In genomic region chr4:180664766-180665368, GRCh38 we compare ENCODE assay signal across 8 cellular contexts.
DNase-seq lines count a peak whose midpoint lies in the region; ATAC-seq and TF ChIP-seq lines count a peak whose summit lies in the region.

No MANE protein-coding gene starts in this region.

- TF ChIP-seq CTCF in fibroblast of lung (conservative IDR thresholded peaks at IDR 0.05 in 1 of 2, IDR thresholded peaks at IDR 0.05 in 1 of 2; ENCODE audit: low read depth in 1 of 2, low read length in 2 of 2) (peak; percentile 72 to 78), vagina (IDR thresholded peaks at IDR 0.05) (peak in 2 of 3 experiments; percentile 34 to 48)

- no peak overlapping the region for H4K91ac ChIP-seq in neuronal stem cell (ENCODE audit: low read depth, low read length, poor library complexity)

- no peak for TF ChIP-seq POLR2A in vagina (IDR thresholded peaks at IDR 0.05)

- H3K27ac ChIP-seq in fibroblast of lung (ENCODE audit: insufficient read depth, low read length) (no peak overlapping the region), neuronal stem cell (replicated peaks; ENCODE audit: low read length) (no peak overlapping the region), vagina (no peak overlapping the region)

- H2AK5ac ChIP-seq in neuronal stem cell (ENCODE audit: low read depth, low read length), result no peak overlapping the region

- ATAC-seq in GM21381 (IDR thresholded peaks at IDR 0.05; ENCODE audit: unreplicated experiment), result peak; percentile 75
- ATAC-seq in HG03575 (IDR thresholded peaks at IDR 0.05; ENCODE audit: extremely low read depth, insufficient number of reproducible peaks, low FRiP score, unreplicated experiment), result peak; percentile 76

- H3K4me3 ChIP-seq in fibroblast of lung (replicated peaks in 1 of 4; ENCODE audit: control extremely low read depth in 1 of 4, insufficient read depth in 1 of 4, low read depth in 3 of 4, low read length in 4 of 4), result peak overlapping the region in 1 of 4 experiments; percentile 10
- no peak overlapping the region for H3K4me3 ChIP-seq in neuronal stem cell (ENCODE audit: low read length in 2 of 2)
- H3K4me3 ChIP-seq in vagina, result no peak overlapping the region

- H3K36me3 ChIP-seq in fibroblast of lung (ENCODE audit: control insufficient read depth, insufficient read depth, low read length), result no peaks in the 10 kb centered on the region
- H3K36me3 ChIP-seq in neuronal stem cell (replicated peaks in 1 of 2; ENCODE audit: control insufficient read depth in 2 of 2, insufficient read depth in 2 of 2, low read length in 2 of 2), result no peaks in the 10 kb centered on the region
- H3K36me3 ChIP-seq in vagina, result no peaks in the 10 kb centered on the region

- H3K9ac ChIP-seq in fibroblast of lung (ENCODE audit: insufficient read depth, low read length) (no peak overlapping the region), neuronal stem cell (ENCODE audit: low read depth, low read length, poor library complexity) (no peak overlapping the region)

- H4K8ac ChIP-seq in neuronal stem cell (ENCODE audit: low read depth, low read length), result no peak overlapping the region

- H2BK120ac ChIP-seq in neuronal stem cell (ENCODE audit: low read depth, low read length), result no peak overlapping the region

- H3K4me2 ChIP-seq in fibroblast of lung (ENCODE audit: extremely low read depth, insufficient read depth, low read length), result no peak overlapping the region
- H3K4me2 ChIP-seq in neuronal stem cell (ENCODE audit: insufficient read depth, low read length, poor library complexity, severe bottlenecking), result no peak overlapping the region

- no peak overlapping the region for H3K4ac ChIP-seq in neuronal stem cell (ENCODE audit: low read length)

- no peaks in the 10 kb centered on the region for H3K4me1 ChIP-seq in fibroblast of lung (ENCODE audit: control insufficient read depth, extremely low read depth, insufficient read depth, low read length)
- peaks cover 0 to 2% of the 10 kb centered on the region in 2 donors for H3K4me1 ChIP-seq in neuronal stem cell (ENCODE audit: control insufficient read depth in 2 of 2, insufficient read depth in 1 of 2, low read depth in 1 of 2, low read length in 2 of 2)
- no peaks in the 10 kb centered on the region for H3K4me1 ChIP-seq in vagina

- H3K23ac ChIP-seq in neuronal stem cell (ENCODE audit: low read depth, low read length, poor library complexity), result no peak overlapping the region

- no peaks in the 10 kb centered on the region for H3K79me1 ChIP-seq in neuronal stem cell (ENCODE audit: low read depth, low read length)

- H3K18ac ChIP-seq in neuronal stem cell (ENCODE audit: low read length), result no peak overlapping the region

- no peak overlapping the region for H3K14ac ChIP-seq in neuronal stem cell (ENCODE audit: low read length)

- intact Hi-C loops in vagina (cut with DNase I), result no loop called here

- DNase-seq in EL (peak; percentile 54), NCI-H526 treated with DMSO at 0.1 percent for 48 hours (lab: John Stamatoyannopoulos, UW) (peak; percentile 45), fibroblast of lung (ENCODE audit: low read depth in 2 of 2) (peak; percentile 82 to 93), neuronal stem cell (ENCODE audit: low spot score) (peak; percentile 72), vagina (ENCODE audit: extremely low spot score in 2 of 2) (no peak)
- DNase-seq in activated CD8-positive, alpha-beta memory T cell treated with anti-CD3 and anti-CD28 coated beads for 24 hours, result peak; percentile 59

- H3K27me3 ChIP-seq in fibroblast of lung (ENCODE audit: control insufficient read depth, insufficient read depth, low read length) (no peaks in the 10 kb centered on the region), neuronal stem cell (ENCODE audit: control insufficient read depth in 3 of 3, insufficient read depth in 3 of 3, low read depth in 1 of 3, low read length in 3 of 3) (no peaks in the 10 kb centered on the region), vagina (no peaks in the 10 kb centered on the region)

- no peak overlapping the region for H2BK15ac ChIP-seq in neuronal stem cell (ENCODE audit: low read length)

- H2BK12ac ChIP-seq in neuronal stem cell (ENCODE audit: low read length), result no peak overlapping the region

- no peaks in the 10 kb centered on the region for H4K20me1 ChIP-seq in fibroblast of lung (ENCODE audit: control insufficient read depth, extremely low read depth, insufficient read depth, low read length)

- WGBS in neuronal stem cell (ENCODE audit: extremely low coverage in 2 of 2, insufficient read length in 2 of 2, insufficient replicate concordance in 1 of 2), 2 donors, result no CpG with 5 or more reads among the region's 5 CpGs

- no peak overlapping the region for H2BK5ac ChIP-seq in neuronal stem cell (ENCODE audit: low read length)

- H3K9me3 ChIP-seq in fibroblast of lung (ENCODE audit: control insufficient read depth, insufficient read depth, low read depth, low read length), result no peaks in the 10 kb centered on the region
- H3K9me3 ChIP-seq in neuronal stem cell (replicated peaks in 1 of 2; ENCODE audit: control insufficient read depth in 2 of 2, insufficient read depth in 1 of 2, low read depth in 1 of 2, low read length in 2 of 2), result no peaks in the 10 kb centered on the region
- no peaks in the 10 kb centered on the region for H3K9me3 ChIP-seq in vagina

- H3K79me2 ChIP-seq in fibroblast of lung (ENCODE audit: control insufficient read depth, insufficient read depth, low read length), result no peaks in the 10 kb centered on the region

- H2AFZ ChIP-seq in fibroblast of lung (ENCODE audit: low read length), result no peak overlapping the region
- H2AFZ ChIP-seq in neuronal stem cell (ENCODE audit: low read length), result peak overlapping the region; percentile 12

Comparison
In these comparisons a context has a peak if more than half of its experiments do, and no peak if none do; other contexts are left out.
1. DNase-seq: peak in EL (single experiment), NCI-H526 treated with DMSO at 0.1 percent for 48 hours (single experiment), activated CD8-positive, alpha-beta memory T cell treated with anti-CD3 and anti-CD28 coated beads for 24 hours (single experiment), fibroblast of lung (2 of 2) and neuronal stem cell (single experiment); none in vagina (0 of 2).